ENCODE assay signal across 16 cellular contexts in the genomic region with DNA sequence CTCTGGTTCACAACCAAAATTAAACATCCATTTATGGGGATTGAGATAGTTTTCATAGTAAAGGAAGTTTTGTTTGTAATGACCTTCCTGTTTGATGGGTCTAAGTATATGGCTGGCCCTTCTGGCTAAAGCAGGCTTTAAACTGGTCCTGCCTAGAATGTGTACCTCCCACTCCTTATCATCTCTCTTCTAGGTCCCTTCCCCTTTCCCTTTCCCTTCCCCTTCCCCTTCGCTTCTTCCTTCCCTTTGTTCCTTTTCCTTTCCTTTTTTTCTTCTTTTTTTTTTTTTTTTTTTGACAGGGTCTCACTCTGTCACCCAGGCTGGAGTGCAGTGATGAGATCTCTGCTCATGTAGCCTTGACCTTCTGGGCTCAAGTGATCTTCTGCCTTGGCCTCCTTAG. TPM values are rescaled to one million over a fixed set of nuclear protein-coding genes. Genes with fewer than 3 reads are reported as not detected.
DNase-seq lines count a peak whose midpoint lies in the region; ATAC-seq and TF ChIP-seq lines count a peak whose summit lies in the region.
"Had no signal": no experiment of that assay in that cellular context is flagged by ENCODE, and none has a peak within 500 bp of the region (broad histone marks: within the 10 kb centered on the region; RNA-seq: fewer than 3 reads in every experiment).

No MANE protein-coding gene starts in this region.

- H3K9me3 ChIP-seq in IMR-90 (ENCODE audit: control insufficient read depth, insufficient read depth, low read length) (no peaks in the 10 kb centered on the region), heart right ventricle (no peaks in the 10 kb centered on the region)
- H3K9me3 ChIP-seq: SJCRH30 had no signal

- 0 out of 2 replicates have a peak overlapping the region, but pooled peaks have one; percentile 68 for H3K4ac ChIP-seq in IMR-90 (ENCODE audit: low read depth, low read length)

- TF ChIP-seq POLR2A in IMR-90 (IDR thresholded peaks at IDR 0.05; ENCODE audit: low read depth, low read length), result no peak

- no peak overlapping the region for H2BK120ac ChIP-seq in IMR-90 (ENCODE audit: low read depth, low read length)

- no peak overlapping the region for H3K9ac ChIP-seq in IMR-90 (ENCODE audit: low read depth, low read length)

- no peak overlapping the region for H3K4me3 ChIP-seq in IMR-90 (ENCODE audit: insufficient read depth, low read depth, low read length)
- no peak overlapping the region for H3K4me3 ChIP-seq in heart right ventricle
- H3K4me3 ChIP-seq: SJCRH30 had no signal

- peaks cover 15% of the 10 kb centered on the region for H3K9me1 ChIP-seq in IMR-90 (ENCODE audit: insufficient read depth, low read length)

- DNase-seq in activated naive CD4-positive, alpha-beta T cell (lab: John Stamatoyannopoulos, UW), result no peak
- no peak for DNase-seq in IMR-90
- no peak for DNase-seq in nephron progenitor cell
- DNase-seq in heart right ventricle, result no peak
- no peak for DNase-seq in kidney glomerular epithelial cell (lab: John Stamatoyannopoulos, UW)
- DNase-seq in type B pancreatic cell (ENCODE audit: extremely low spot score, unreplicated experiment), result no peak
- DNase-seq: COR-L47, GF-D8, Kasumi-1, NCI-H187 treated with DMSO at 0.1 percent for 48 hours, NCI-H748 treated with DMSO at 0.1 percent for 48 hours, SJCRH30 had no signal

- TF ChIP-seq CTCF in IMR-90 (conservative IDR thresholded peaks at IDR 0.05; ENCODE audit: low read depth, low read length) (no peak), nephron progenitor cell (IDR thresholded peaks at IDR 0.05) (no peak), heart right ventricle (IDR thresholded peaks at IDR 0.05) (no peak), type B pancreatic cell (conservative IDR thresholded peaks at IDR 0.05) (no peak)

- no peak overlapping the region for H2BK5ac ChIP-seq in IMR-90 (ENCODE audit: low read depth, low read length, poor library complexity, severe bottlenecking)

- peaks cover 5% of the 10 kb centered on the region for H3K4me1 ChIP-seq in IMR-90 (ENCODE audit: control insufficient read depth, insufficient read depth, low read length)
- peaks cover 3 to 12% (median 8%) of the 10 kb centered on the region in 9 donors for H3K4me1 ChIP-seq in heart right ventricle

- H3K27ac Mint-ChIP-seq in activated naive CD4-positive, alpha-beta T cell treated with anti-CD3 and anti-CD28 coated beads, Interleukin-2, amount 50 U/mL, for 24 hours, result peak overlapping the region; percentile 65
- H3K27ac Mint-ChIP-seq in dendritic cell treated with granulocyte-macrophage colony-stimulating factor and Interleukin-4, amounts not matched to agents 40 ng/mL and 50 ng/mL, for 4 days, result peak overlapping the region; percentile 62
- peak overlapping the region; percentile 48 for H3K27ac Mint-ChIP-seq in nephron progenitor cell
- H3K27ac Mint-ChIP-seq in type B pancreatic cell, result no peak overlapping the region

- H3K14ac ChIP-seq in IMR-90 (replicated peaks; ENCODE audit: low read depth, low read length), result no peak overlapping the region

- H3K18ac ChIP-seq in IMR-90 (ENCODE audit: low read depth, low read length), result no peak overlapping the region

- no peaks in the 10 kb centered on the region for H3K27me3 Mint-ChIP-seq in activated naive CD4-positive, alpha-beta T cell treated with anti-CD3 and anti-CD28 coated beads, Interleukin-2, amount 50 U/mL, for 24 hours
- no peaks in the 10 kb centered on the region for H3K27me3 Mint-ChIP-seq in dendritic cell treated with granulocyte-macrophage colony-stimulating factor and Interleukin-4, amounts not matched to agents 40 ng/mL and 50 ng/mL, for 4 days
- H3K27me3 Mint-ChIP-seq in nephron progenitor cell (ENCODE audit: low read depth, poor library complexity) (peaks cover 3% of the 10 kb centered on the region), type B pancreatic cell (no peaks in the 10 kb centered on the region)

- ATAC-seq in IMR-90 (ENCODE audit: low read depth) (peak; percentile 21; the same call in 1 of the 2 replicates), heart right ventricle (no peak)

- H3K27me3 ChIP-seq in IMR-90 (ENCODE audit: control insufficient read depth, insufficient read depth, low read length) (no peaks in the 10 kb centered on the region), heart right ventricle (no peaks in the 10 kb centered on the region)
- H3K27me3 ChIP-seq: SJCRH30 had no signal

- no peak overlapping the region for H2BK20ac ChIP-seq in IMR-90 (ENCODE audit: low read depth, low read length)

- no peak overlapping the region for H3K23ac ChIP-seq in IMR-90 (ENCODE audit: low read depth, low read length)

- TF ChIP-seq RAD21 in IMR-90 (IDR thresholded peaks at IDR 0.05; ENCODE audit: low read length), result no peak

- no TSS peak for BruUV-seq in IMR-90 (replicated peaks; lab: Mats Ljungman, UMichigan)

- no peak overlapping the region for H3K4me3 Mint-ChIP-seq in activated naive CD4-positive, alpha-beta T cell treated with anti-CD3 and anti-CD28 coated beads, Interleukin-2, amount 50 U/mL, for 24 hours
- H3K4me3 Mint-ChIP-seq in dendritic cell treated with granulocyte-macrophage colony-stimulating factor and Interleukin-4, amounts not matched to agents 40 ng/mL and 50 ng/mL, for 4 days, result no peak overlapping the region
- no peak overlapping the region for H3K4me3 Mint-ChIP-seq in nephron progenitor cell
- no peak overlapping the region for H3K4me3 Mint-ChIP-seq in type B pancreatic cell

- CTCF ChIA-PET in IMR-90 (lab: Yijun Ruan, JAX), result no interaction called here

- no peak overlapping the region for H4K5ac ChIP-seq in IMR-90 (ENCODE audit: low read depth, low read length)

- H3K56ac ChIP-seq in IMR-90 (ENCODE audit: extremely low read depth, insufficient read depth, low read length), result no peak overlapping the region

- H3K36me3 ChIP-seq in IMR-90 (ENCODE audit: control insufficient read depth, insufficient read depth, low read length) (peaks cover 20% of the 10 kb centered on the region), heart right ventricle (peaks cover 0 to 59% (median 11%) of the 10 kb centered on the region in 9 donors)

- in situ Hi-C loops in IMR-90 (cut with MboI; ENCODE audit: low sequenced_read_pairs), result no loop called here

- H3K36me3 Mint-ChIP-seq in activated naive CD4-positive, alpha-beta T cell treated with anti-CD3 and anti-CD28 coated beads, Interleukin-2, amount 50 U/mL, for 24 hours, result peaks cover 5% of the 10 kb centered on the region
- peaks cover 65% of the 10 kb centered on the region for H3K36me3 Mint-ChIP-seq in dendritic cell treated with granulocyte-macrophage colony-stimulating factor and Interleukin-4, amounts not matched to agents 40 ng/mL and 50 ng/mL, for 4 days (ENCODE audit: low read depth)
- H3K36me3 Mint-ChIP-seq in nephron progenitor cell (ENCODE audit: low read depth) (peaks cover 49% of the 10 kb centered on the region), type B pancreatic cell (peaks cover 20% of the 10 kb centered on the region)

- no peak overlapping the region for H2AK9ac ChIP-seq in IMR-90 (replicated peaks; ENCODE audit: low read depth, low read length, poor library complexity)

- H4K91ac ChIP-seq in IMR-90 (ENCODE audit: insufficient read depth, low read depth, low read length), result no peak overlapping the region

- peaks cover 23 to 78% of the 10 kb centered on the region in 2 experiments for H3K79me1 ChIP-seq in IMR-90 (ENCODE audit: low read depth in 1 of 2, low read length in 2 of 2)

- H2BK15ac ChIP-seq in IMR-90 (ENCODE audit: low read depth, low read length), result no peak overlapping the region

- H2AK5ac ChIP-seq in IMR-90 (ENCODE audit: low read depth, low read length), result no peak overlapping the region

- H3K27ac ChIP-seq in IMR-90 (ENCODE audit: insufficient read depth, low read length) (no peak overlapping the region), heart right ventricle (no peak overlapping the region)
- H3K27ac ChIP-seq: C4-2B, RWPE1, SJCRH30 had no signal

- peaks cover 9% of the 10 kb centered on the region for H4K20me1 ChIP-seq in IMR-90 (ENCODE audit: insufficient read depth, low read length)

- WGBS in IMR-90 (ENCODE audit: extremely low coverage in 2 of 2, insufficient read length in 1 of 2), 2 experiments, result no CpG with 5 or more reads among the region's 1 CpG
- WGBS in heart right ventricle, 2 donors, result 69 to 85% methylated on average over 1 of the region's 1 CpG

- H4K8ac ChIP-seq in IMR-90 (ENCODE audit: low read depth in 2 of 2, low read length in 2 of 2), result no peak overlapping the region

- POLR2A ChIA-PET in IMR-90 (lab: Charles Lee; ENCODE audit: unreplicated experiment), result no interaction called here

- dilution Hi-C loops in IMR-90 (cut with HindIII; ENCODE audit: low sequenced_read_pairs, unreplicated experiment), result no loop called here

- intact Hi-C loops in IMR-90 (cut with micrococcal nuclease), result no loop called here
- intact Hi-C loops in dendritic cell treated with granulocyte-macrophage colony-stimulating factor and Interleukin-4, amounts not matched to agents 40 ng/mL and 50 ng/mL, for 4 days (cut with micrococcal nuclease), result no loop called here
- intact Hi-C loops in heart right ventricle (cut with DNase I), result loop anchor here in 2 of 10 donors (10.0 kb wide), 2 partner anchors 49 to 51 kb away; no protein-coding TSS in a partner anchor

- H3K4me1 Mint-ChIP-seq in activated naive CD4-positive, alpha-beta T cell treated with anti-CD3 and anti-CD28 coated beads, Interleukin-2, amount 50 U/mL, for 24 hours, result peaks cover 32% of the 10 kb centered on the region
- H3K4me1 Mint-ChIP-seq in dendritic cell treated with granulocyte-macrophage colony-stimulating factor and Interleukin-4, amounts not matched to agents 40 ng/mL and 50 ng/mL, for 4 days (ENCODE audit: low read depth), result no peaks in the 10 kb centered on the region
- H3K4me1 Mint-ChIP-seq in nephron progenitor cell, result peaks cover 40% of the 10 kb centered on the region
- peaks cover 16% of the 10 kb centered on the region for H3K4me1 Mint-ChIP-seq in type B pancreatic cell (ENCODE audit: unreplicated experiment)

- no peak overlapping the region for H2AFZ ChIP-seq in IMR-90 (replicated peaks; ENCODE audit: low read length, poor library complexity)

- H3K9me3 Mint-ChIP-seq in activated naive CD4-positive, alpha-beta T cell treated with anti-CD3 and anti-CD28 coated beads, Interleukin-2, amount 50 U/mL, for 24 hours, result no peaks in the 10 kb centered on the region
- H3K9me3 Mint-ChIP-seq in dendritic cell treated with granulocyte-macrophage colony-stimulating factor and Interleukin-4, amounts not matched to agents 40 ng/mL and 50 ng/mL, for 4 days, result no peaks in the 10 kb centered on the region
- no peaks in the 10 kb centered on the region for H3K9me3 Mint-ChIP-seq in nephron progenitor cell
- H3K9me3 Mint-ChIP-seq in type B pancreatic cell, result no peaks in the 10 kb centered on the region

- H3K4me2 ChIP-seq in IMR-90 (ENCODE audit: low read depth, low read length), result no peak overlapping the region

TF ChIP-seq in IMR-90, 13 proteins besides CTCF, POLR2A, EP300 and RAD21 (continues in another document):
- TF ChIP-seq NFE2L2 (IDR thresholded peaks at IDR 0.05; ENCODE audit: low read depth, low read length) (no peak), RFX5 (IDR thresholded peaks at IDR 0.05; ENCODE audit: low read depth, low read length) (no peak)

RNA-seq across cellular contexts. Expression of a gene that starts 35.5 kb away (rescaled TPM):
- 1.6 and 1.9 TPM in 2 replicates for total RNA-seq in IMR-90 (2012; rRNA removed)
- polyA plus RNA-seq in IMR-90 (2012; rRNA removed), result 6.5 and 7.3 TPM in 2 replicates
- polyA plus RNA-seq in IMR-90 (2012; cell fraction: cytosol; rRNA removed), result 4.4 and 12.4 TPM in 2 replicates
- polyA plus RNA-seq in IMR-90 (2012; cell fraction: nucleus; rRNA removed; ENCODE audit: low replicate concordance), result 14.7 and 19.5 TPM in 2 replicates
- 1 to 10 TPM; 2.4 to 5.5 (median 3.5) TPM for total RNA-seq in heart right ventricle
- 1 to 10 TPM; 4.1 to 6.0 TPM for polyA plus RNA-seq in heart right ventricle
- 14.8 and 36.2 TPM in 2 replicates for total RNA-seq in type B pancreatic cell (ENCODE audit: low replicate concordance)
